Comparison of ENCODE assay signal across 1 cellular context in genomic region chr4:71184195-71184781, GRCh38.
TF ChIP-seq lines count a peak whose summit lies in the region.

No MANE protein-coding gene starts in this region.

TF ChIP-seq in K562, 482 proteins besides CTCF, POLR2A, EP300 and RAD21 (continued from another document):
- TF ChIP-seq, protein P1, sequence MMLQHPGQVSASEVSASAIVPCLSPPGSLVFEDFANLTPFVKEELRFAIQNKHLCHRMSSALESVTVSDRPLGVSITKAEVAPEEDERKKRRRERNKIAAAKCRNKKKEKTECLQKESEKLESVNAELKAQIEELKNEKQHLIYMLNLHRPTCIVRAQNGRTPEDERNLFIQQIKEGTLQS (IDR thresholded peaks at IDR 0.05) = peak; percentile 96
- TF ChIP-seq, protein P1 (CRISPR knock-in tag; conservative IDR thresholded peaks at IDR 0.05) = no peak
- TF ChIP-seq CEBPG (CRISPR knock-in tag; IDR thresholded peaks at IDR 0.05) = no peak
- TF ChIP-seq CEBPG (tag; conservative IDR thresholded peaks at IDR 0.05 in 1 of 2, IDR thresholded peaks at IDR 0.05 in 1 of 2) = peak; percentile 67 to 76
- no peak for TF ChIP-seq KLF16 (IDR thresholded peaks at IDR 0.05)
- no peak for TF ChIP-seq ATF1 (CRISPR knock-in tag; IDR thresholded peaks at IDR 0.05)
- TF ChIP-seq ATF1 (tag; IDR thresholded peaks at IDR 0.05) = peak; percentile 91
- TF ChIP-seq SMAD4 (CRISPR knock-in tag; conservative IDR thresholded peaks at IDR 0.05) = no peak
- peak; percentile 60; the same call in 1 of the 2 replicates for TF ChIP-seq ATF7 (IDR thresholded peaks at IDR 0.05)
- TF ChIP-seq CEBPB (tag; IDR thresholded peaks at IDR 0.05) = peak; percentile 66
- peak; percentile 64 for TF ChIP-seq DEAF1 (CRISPR knock-in tag; IDR thresholded peaks at IDR 0.05)
